ENCODE assay signal across 18 cellular contexts in genomic region chr19:2288010-2288742, GRCh38. TPM values are rescaled to one million over a fixed set of nuclear protein-coding genes. Genes with fewer than 3 reads are reported as not detected.
DNase-seq lines count a peak whose midpoint lies in the region; ATAC-seq, FAIRE-seq and TF ChIP-seq lines count a peak whose summit lies in the region.
"Had no signal": no experiment of that assay in that cellular context is flagged by ENCODE, and none has a peak within 500 bp of the region (broad histone marks: within the 10 kb centered on the region; RNA-seq: fewer than 3 reads in every experiment).

No MANE protein-coding gene starts in this region.

- H3K4me3 Mint-ChIP-seq in activated CD4-positive, alpha-beta T cell treated with anti-CD3 and anti-CD28 coated beads for 36 hours = no peak overlapping the region
- H3K4me3 Mint-ChIP-seq in Calu3 (ENCODE audit: low read depth, unreplicated experiment) = peak overlapping the region; percentile 44
- H3K4me3 Mint-ChIP-seq in activated T-helper 1 cell treated with anti-CD3 and anti-CD28 coated beads, Interleukin-12 subunit alpha, Interleukin-12 subunit beta, Interleukin-2, Interleukin-4 antibody, amounts not matched to agents 30 ng/mL and 10 ng/mL and 1 ng/mL, durations not matched to agents 14 hours and 24 hours and 36 hours = peak overlapping the region; percentile 86

- CTCF ChIA-PET in activated CD4-positive, alpha-beta T cell treated with anti-CD3 and anti-CD28 coated beads for 36 hours (lab: Charles Lee) = interaction anchor here (0.5 to 1.5 kb wide), 7 partner anchors 12 to 132 kb away, joined by 3 to 8 read pairs (median 3); no protein-coding TSS in a partner anchor
- CTCF ChIA-PET in Calu3 (lab: Charles Lee) = no interaction called here

- no peaks in the 10 kb centered on the region for H3K9me3 Mint-ChIP-seq in activated CD4-positive, alpha-beta T cell treated with anti-CD3 and anti-CD28 coated beads for 36 hours (ENCODE audit: low read depth)
- H3K9me3 Mint-ChIP-seq in Calu3 (ENCODE audit: low read depth, unreplicated experiment) = no peaks in the 10 kb centered on the region
- no peaks in the 10 kb centered on the region for H3K9me3 Mint-ChIP-seq in activated T-helper 1 cell treated with anti-CD3 and anti-CD28 coated beads, Interleukin-12 subunit alpha, Interleukin-12 subunit beta, Interleukin-2, Interleukin-4 antibody, amounts not matched to agents 30 ng/mL and 10 ng/mL and 1 ng/mL, durations not matched to agents 14 hours and 24 hours and 36 hours

- no TSS peak for BruUV-seq in Calu3 (replicated peaks; lab: Mats Ljungman, UMichigan)

- in situ Hi-C loops in G401 (cut with HindIII; ENCODE audit: low sequenced_read_pairs) = no loop called here

- TF ChIP-seq CTCF in Calu3 (IDR thresholded peaks at IDR 0.05; ENCODE audit: unreplicated experiment) = no peak
- no peak for TF ChIP-seq CTCF in omental fat pad (IDR thresholded peaks at IDR 0.05)

- H3K4me1 Mint-ChIP-seq in activated CD4-positive, alpha-beta T cell treated with anti-CD3 and anti-CD28 coated beads for 36 hours = peaks cover 14% of the 10 kb centered on the region
- no peaks in the 10 kb centered on the region for H3K4me1 Mint-ChIP-seq in Calu3 (ENCODE audit: low read depth, unreplicated experiment)
- H3K4me1 Mint-ChIP-seq in activated T-helper 1 cell treated with anti-CD3 and anti-CD28 coated beads, Interleukin-12 subunit alpha, Interleukin-12 subunit beta, Interleukin-2, Interleukin-4 antibody, amounts not matched to agents 30 ng/mL and 10 ng/mL and 1 ng/mL, durations not matched to agents 14 hours and 24 hours and 36 hours (ENCODE audit: low read depth) = peaks cover 18% of the 10 kb centered on the region

- peak overlapping the region; percentile 51 for H3K27ac Mint-ChIP-seq in activated CD4-positive, alpha-beta T cell treated with anti-CD3 and anti-CD28 coated beads for 36 hours
- H3K27ac Mint-ChIP-seq in Calu3 (ENCODE audit: unreplicated experiment) = no peak overlapping the region
- H3K27ac Mint-ChIP-seq in activated T-helper 1 cell treated with anti-CD3 and anti-CD28 coated beads, Interleukin-12 subunit alpha, Interleukin-12 subunit beta, Interleukin-2, Interleukin-4 antibody, amounts not matched to agents 30 ng/mL and 10 ng/mL and 1 ng/mL, durations not matched to agents 14 hours and 24 hours and 36 hours = peak overlapping the region; percentile 90

- no peak for ATAC-seq in activated CD4-positive, alpha-beta T cell treated with anti-CD3 and anti-CD28 coated beads for 36 hours
- ATAC-seq in omental fat pad (ENCODE audit: low FRiP score) (peak; percentile 18), GM18858 (IDR thresholded peaks at IDR 0.05; ENCODE audit: unreplicated experiment) (no peak)

- intact Hi-C loops in activated CD4-positive, alpha-beta T cell treated with anti-CD3 and anti-CD28 coated beads for 36 hours (cut with DNase I, micrococcal nuclease) = no loop called here
- intact Hi-C loops in Calu3 (cut with micrococcal nuclease; ENCODE audit: unreplicated experiment) = no loop called here
- intact Hi-C loops in activated T-helper 1 cell treated with anti-CD3 and anti-CD28 coated beads, Interleukin-12 subunit alpha, Interleukin-12 subunit beta, Interleukin-2, Interleukin-4 antibody, amounts not matched to agents 30 ng/mL and 10 ng/mL and 1 ng/mL, durations not matched to agents 14 hours and 24 hours and 36 hours (cut with micrococcal nuclease) = loop anchor here (5.0 kb wide), 1 partner anchor 104 kb away; no protein-coding TSS in a partner anchor

- FAIRE-seq in urothelium cell line (lab: Jason Lieb, UNC) = no peak

- POLR2A ChIA-PET in activated CD4-positive, alpha-beta T cell treated with anti-CD3 and anti-CD28 coated beads for 36 hours (lab: Charles Lee) = interaction anchor here (0.8 to 2.2 kb wide), 3 partner anchors 10 to 140 kb away, joined by 3 to 18 read pairs (median 3); no protein-coding TSS in a partner anchor

- H3K36me3 Mint-ChIP-seq in activated CD4-positive, alpha-beta T cell treated with anti-CD3 and anti-CD28 coated beads for 36 hours (ENCODE audit: low read depth) = peaks cover 2% of the 10 kb centered on the region
- H3K36me3 Mint-ChIP-seq in Calu3 (ENCODE audit: insufficient read depth, unreplicated experiment) = peaks cover 10% of the 10 kb centered on the region
- H3K36me3 Mint-ChIP-seq in activated T-helper 1 cell treated with anti-CD3 and anti-CD28 coated beads, Interleukin-12 subunit alpha, Interleukin-12 subunit beta, Interleukin-2, Interleukin-4 antibody, amounts not matched to agents 30 ng/mL and 10 ng/mL and 1 ng/mL, durations not matched to agents 14 hours and 24 hours and 36 hours (ENCODE audit: low read depth) = no peaks in the 10 kb centered on the region

- no peak for DNase-seq in activated CD4-positive, alpha-beta T cell treated with anti-CD3 and anti-CD28 coated beads for 36 hours
- no peak for DNase-seq in activated CD4-positive, alpha-beta T cell treated with anti-CD3 and anti-CD28 coated beads, Interleukin-2, amount 50 U/mL, for 4 hours
- no peak for DNase-seq in Calu3
- no peak for DNase-seq in activated T-helper 1 cell treated with anti-CD3 and anti-CD28 coated beads, Interleukin-12 subunit alpha, Interleukin-12 subunit beta, Interleukin-2, Interleukin-4 antibody, amounts not matched to agents 30 ng/mL and 10 ng/mL and 1 ng/mL, durations not matched to agents 14 hours and 24 hours and 36 hours (ENCODE audit: low spot score)
- DNase-seq in omental fat pad (ENCODE audit: low spot score) = no peak
- DNase-seq in urothelium cell line (ENCODE audit: low spot score) = no peak
- no peak for DNase-seq in G401 (ENCODE audit: low spot score)
- DNase-seq: amniotic stem cell; GM23248; heart right ventricle; Karpas-422; kidney glomerular epithelial cell; NCI-H2029; stimulated activated CD4-positive, alpha-beta T cell treated with anti-CD3 and anti-CD28 coated beads, Interleukin-2, amount 100 ng/mL, for 24 hours had no signal

- H3K27me3 Mint-ChIP-seq in activated CD4-positive, alpha-beta T cell treated with anti-CD3 and anti-CD28 coated beads for 36 hours = peaks cover 10% of the 10 kb centered on the region
- peaks cover 36% of the 10 kb centered on the region for H3K27me3 Mint-ChIP-seq in Calu3 (ENCODE audit: unreplicated experiment)
- H3K27me3 Mint-ChIP-seq in activated T-helper 1 cell treated with anti-CD3 and anti-CD28 coated beads, Interleukin-12 subunit alpha, Interleukin-12 subunit beta, Interleukin-2, Interleukin-4 antibody, amounts not matched to agents 30 ng/mL and 10 ng/mL and 1 ng/mL, durations not matched to agents 14 hours and 24 hours and 36 hours (ENCODE audit: insufficient read depth) = peaks cover 3% of the 10 kb centered on the region

RNA-seq across cellular contexts. Expression of gene PEAK3, which starts 6.2 kb away (rescaled TPM):
- total RNA-seq in activated CD4-positive, alpha-beta T cell treated with anti-CD3 and anti-CD28 coated beads for 36 hours = not detected
- total RNA-seq in Calu3 (2022) (not detected in 2 replicates), omental fat pad (1 to 10 TPM in 3 of 4 donors, under 1 TPM in 1; 0.09 to 9.1 (median 1.3) TPM)
- 0.07 and 0.16 TPM in 2 replicates for total RNA-seq in activated T-helper 1 cell treated with anti-CD3 and anti-CD28 coated beads, Interleukin-12 subunit alpha, Interleukin-12 subunit beta, Interleukin-2, Interleukin-4 antibody, amounts not matched to agents 30 ng/mL and 10 ng/mL and 1 ng/mL, durations not matched to agents 14 hours and 24 hours and 36 hours
- total RNA-seq in G401 (2014; rRNA removed; shearing (Covaris generic)) = not detected in 2 replicates
- total RNA-seq: GM23248 had no signal

RNA-seq across cellular contexts. Expression of gene LINGO3, which starts 19.8 kb away (rescaled TPM):
- not detected for total RNA-seq in activated CD4-positive, alpha-beta T cell treated with anti-CD3 and anti-CD28 coated beads for 36 hours
- total RNA-seq in Calu3 (2022) (not detected in 2 replicates), omental fat pad (under 1 TPM in 1 of 4 donors, not detected in 3; 0.19 TPM)
- total RNA-seq in activated T-helper 1 cell treated with anti-CD3 and anti-CD28 coated beads, Interleukin-12 subunit alpha, Interleukin-12 subunit beta, Interleukin-2, Interleukin-4 antibody, amounts not matched to agents 30 ng/mL and 10 ng/mL and 1 ng/mL, durations not matched to agents 14 hours and 24 hours and 36 hours = 0.18 and 0.24 TPM in 2 replicates
- total RNA-seq in G401 (2014; rRNA removed; shearing (Covaris generic)) = not detected in 2 replicates
- total RNA-seq: esophagus muscularis mucosa, GM23248, heart right ventricle had no signal

RNA-seq across cellular contexts. Expression of gene JSRP1, which starts 32.0 kb away (rescaled TPM):
- under 1 TPM; 0.39 to 0.75 TPM for total RNA-seq in activated CD4-positive, alpha-beta T cell treated with anti-CD3 and anti-CD28 coated beads for 36 hours
- total RNA-seq in Calu3 (2022) (0.73 TPM in 1 of 2 replicates, not detected in the other), omental fat pad (not detected)
- 0.34 TPM in 1 of 2 replicates, not detected in the other for total RNA-seq in activated T-helper 1 cell treated with anti-CD3 and anti-CD28 coated beads, Interleukin-12 subunit alpha, Interleukin-12 subunit beta, Interleukin-2, Interleukin-4 antibody, amounts not matched to agents 30 ng/mL and 10 ng/mL and 1 ng/mL, durations not matched to agents 14 hours and 24 hours and 36 hours
- 2.5 TPM in 1 of 2 replicates, not detected in the other for total RNA-seq in G401 (2014; rRNA removed; shearing (Covaris generic))
- total RNA-seq: esophagus muscularis mucosa; GM23248; renal cortical epithelial cell; T-helper 1 cell treated with Interleukin-12 subunit alpha and Interleukin-12 subunit beta and Interleukin-4 antibody, amounts not matched to agents 30 ng/mL and 1 ng/mL, for 36 hours had no signal

RNA-seq across cellular contexts. Expression of gene AMH, which starts 39.1 kb away (rescaled TPM):
- 1 to 10 TPM; 1.9 to 2.7 TPM for total RNA-seq in activated CD4-positive, alpha-beta T cell treated with anti-CD3 and anti-CD28 coated beads for 36 hours
- total RNA-seq in Calu3 (2022) (3.7 and 5.0 TPM in 2 replicates), omental fat pad (1 to 10 TPM in 1 of 4 donors, under 1 TPM in 2, not detected in 1; 0.25 to 1.1 (median 0.72) TPM)
- 2.2 and 4.5 TPM in 2 replicates for total RNA-seq in activated T-helper 1 cell treated with anti-CD3 and anti-CD28 coated beads, Interleukin-12 subunit alpha, Interleukin-12 subunit beta, Interleukin-2, Interleukin-4 antibody, amounts not matched to agents 30 ng/mL and 10 ng/mL and 1 ng/mL, durations not matched to agents 14 hours and 24 hours and 36 hours
- total RNA-seq in G401 (2014; rRNA removed; shearing (Covaris generic)) = 2.6 and 4.6 TPM in 2 replicates
- total RNA-seq: GM23248 had no signal

RNA-seq across cellular contexts. Expression of gene LSM7, which starts 40.2 kb away (rescaled TPM):
- 100 to 1,000 TPM; 113 to 134 TPM for total RNA-seq in activated CD4-positive, alpha-beta T cell treated with anti-CD3 and anti-CD28 coated beads for 36 hours
- total RNA-seq in Calu3 (2022) = 71.5 and 93.0 TPM in 2 replicates
- 180 and 193 TPM in 2 replicates for total RNA-seq in activated T-helper 1 cell treated with anti-CD3 and anti-CD28 coated beads, Interleukin-12 subunit alpha, Interleukin-12 subunit beta, Interleukin-2, Interleukin-4 antibody, amounts not matched to agents 30 ng/mL and 10 ng/mL and 1 ng/mL, durations not matched to agents 14 hours and 24 hours and 36 hours
- 100 to 1,000 TPM; 101 to 142 (median 115) TPM for total RNA-seq in omental fat pad
- total RNA-seq in G401 (2014; rRNA removed; shearing (Covaris generic)) = 400 and 511 TPM in 2 replicates
